2 cellular contexts compared by ENCODE assay signal in the genomic region with DNA sequence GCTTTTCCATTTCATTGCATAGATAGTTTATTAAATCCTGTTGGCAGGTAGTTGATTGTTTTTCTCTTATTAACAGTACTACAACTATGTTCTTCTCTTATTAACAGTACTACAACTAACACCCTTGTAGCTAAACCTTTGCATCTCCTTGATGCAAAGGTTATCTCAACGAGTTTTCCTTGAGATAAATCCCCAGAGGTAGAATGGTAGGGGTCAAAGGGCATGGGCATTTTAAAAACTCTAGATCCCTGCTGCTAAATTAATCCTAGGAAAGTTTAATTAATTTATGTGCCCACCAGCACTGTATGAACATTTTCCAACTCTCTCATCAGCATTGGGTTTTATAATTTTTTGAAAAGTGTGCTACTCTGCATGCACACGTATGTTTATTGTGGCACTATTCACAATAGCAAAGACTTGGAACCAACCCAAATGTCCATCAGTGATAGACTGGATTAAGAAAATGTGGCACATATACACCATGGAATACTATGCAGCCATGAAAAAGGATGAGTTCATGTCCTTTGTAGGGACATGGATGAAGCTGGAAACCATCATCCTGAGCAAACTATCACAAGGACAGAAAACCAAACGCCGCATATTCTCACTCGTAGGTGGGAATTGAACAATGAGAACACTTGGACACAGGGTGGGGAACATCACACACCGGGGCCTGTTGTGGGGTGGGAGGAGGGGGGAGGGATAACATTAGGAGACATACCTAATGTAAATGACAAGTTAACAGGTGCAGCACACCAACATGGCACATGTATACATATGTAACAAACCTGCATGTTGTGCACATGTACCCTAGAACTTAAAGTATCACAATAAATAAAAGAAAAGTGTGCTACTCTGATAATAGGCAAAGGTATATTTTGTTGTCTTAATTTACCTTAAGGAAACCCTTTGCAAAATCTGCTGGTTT.
TF ChIP-seq lines count a peak whose summit lies in the region.

No MANE protein-coding gene starts in this region.

TF ChIP-seq in K562, 482 proteins besides CTCF, POLR2A, EP300 and RAD21:
- TF ChIP-seq ZNF146 (CRISPR knock-in tag; IDR thresholded peaks at IDR 0.05; ENCODE audit: unreplicated experiment) (peak; percentile 79), RBM25 (IDR thresholded peaks at IDR 0.05; ENCODE audit: low read depth, low read length, severe bottlenecking) (peak; percentile 48), BCOR (IDR thresholded peaks at IDR 0.05) (0 out of 2 replicates have a peak, but pooled peaks have one; percentile 50), SMARCA5 (IDR thresholded peaks at IDR 0.05) (0 out of 2 replicates have a peak, but pooled peaks have one; percentile 54), KDM1A (IDR thresholded peaks at IDR 0.05) (peak; percentile 52 to 60; a peak in 2 of 4 replicates)

TF ChIP-seq in HepG2, 621 proteins besides CTCF, POLR2A, EP300 and RAD21:
- TF ChIP-seq KMT2A (CRISPR knock-in tag; IDR thresholded peaks at IDR 0.05) (peak; percentile 8; the same call in 1 of the 2 replicates), NR2F1 (CRISPR knock-in tag; IDR thresholded peaks at IDR 0.05) (0 out of 4 replicates have a peak, but pooled peaks of 1 of the 2 experiments have one; percentile 17), ZMYM3 (CRISPR knock-in tag; IDR thresholded peaks at IDR 0.05) (peak; percentile 86), RCOR2 (CRISPR knock-in tag; IDR thresholded peaks at IDR 0.05) (peak; percentile 42; the same call in 1 of the 2 replicates), ZBTB20 (CRISPR knock-in tag; IDR thresholded peaks at IDR 0.05; ENCODE audit: borderline replicate concordance, low read depth) (peak; percentile 17; the same call in 1 of the 2 replicates), ZNF292 (CRISPR knock-in tag; IDR thresholded peaks at IDR 0.05; ENCODE audit: borderline replicate concordance, low read depth) (0 out of 2 replicates have a peak, but pooled peaks have one; percentile 7), ZNF260 (CRISPR knock-in tag; IDR thresholded peaks at IDR 0.05; ENCODE audit: borderline replicate concordance, low read depth) (0 out of 2 replicates have a peak, but pooled peaks have one; percentile 43), ZNF747 (CRISPR knock-in tag; IDR thresholded peaks at IDR 0.05; ENCODE audit: borderline replicate concordance) (peak; percentile 72; the same call in 1 of the 2 replicates), CBFB (CRISPR knock-in tag; IDR thresholded peaks at IDR 0.05) (0 out of 2 replicates have a peak, but pooled peaks have one; percentile 9), CHD4 (IDR thresholded peaks at IDR 0.05; ENCODE audit: borderline replicate concordance, low read length) (peak; percentile 96), HDAC1 (CRISPR knock-in tag; IDR thresholded peaks at IDR 0.05) (0 out of 2 replicates have a peak, but pooled peaks have one; percentile 5), ZKSCAN5 (CRISPR knock-in tag; IDR thresholded peaks at IDR 0.05) (0 out of 2 replicates have a peak, but pooled peaks have one; percentile 28)
